8 cellular contexts compared by ENCODE assay signal in genomic region chr6:47083586-47084047, GRCh38. TPM values are rescaled to one million over a fixed set of nuclear protein-coding genes. Genes with fewer than 3 reads are reported as not detected.
DNase-seq lines count a peak whose midpoint lies in the region; ATAC-seq and TF ChIP-seq lines count a peak whose summit lies in the region.

No MANE protein-coding gene starts in this region.

- peak overlapping the region in 3 of 5 donors; percentile 61 to 67 (median 63) for H3K27ac ChIP-seq in stomach

- DNase-seq in HCEC 1CT (peak; percentile 67), SK-N-DZ (ENCODE audit: low spot score) (peak; percentile 86), left cardiac atrium (peak; percentile 88), stomach (peak; percentile 88), HuH-7 (ENCODE audit: low spot score) (no peak), cerebellum (ENCODE audit: low spot score) (no peak)
- no peak for DNase-seq in stimulated activated CD4-positive, alpha-beta T cell treated with anti-CD3 and anti-CD28 coated beads, Interleukin-1b, Interleukin-23, amount 100 ng/mL, for 48 hours
- no peak for DNase-seq in activated CD4-positive, alpha-beta T cell treated with anti-CD3 and anti-CD28 coated beads, Interleukin-2, amount 50 U/mL, for 4 hours

- intact Hi-C loops in left cardiac atrium (cut with DNase I), result no loop called here
- intact Hi-C loops in stomach (cut with DNase I; ENCODE audit: low total_unique reads), result no loop called here

- H3K9me3 ChIP-seq in stomach, result no peaks in the 10 kb centered on the region

- ATAC-seq in left cardiac atrium, result peak; percentile 97 to 98

- TF ChIP-seq EP300 in stomach (IDR thresholded peaks at IDR 0.05), result peak; percentile 76

- H3K4me1 ChIP-seq in stomach, result peaks cover 7 to 42% (median 23%) of the 10 kb centered on the region in 4 donors

- no peaks in the 10 kb centered on the region for H3K27me3 ChIP-seq in stomach

- no peak overlapping the region for H3K4me3 ChIP-seq in stomach

- TF ChIP-seq POLR2A in stomach (IDR thresholded peaks at IDR 0.05), result no peak

- peak in 1 of 7 experiments; percentile 7 for TF ChIP-seq CTCF in stomach (IDR thresholded peaks at IDR 0.05)

- H3K36me3 ChIP-seq in stomach, result no peaks in the 10 kb centered on the region

- 0 to 7% (median 3%) methylated on average over 2 to 3 of the region's 3 CpGs for WGBS in stomach, 5 donors

RNA-seq across cellular contexts. Expression of gene ADGRF1, which starts 41.5 kb away (rescaled TPM):
- not detected in 2 replicates for polyA plus RNA-seq in SK-N-DZ (2014; cell fraction: cytosol; rRNA removed)
- polyA plus RNA-seq in SK-N-DZ (2014; cell fraction: nucleus; rRNA removed), result not detected in 2 replicates
- total RNA-seq in left cardiac atrium, result not detected
- total RNA-seq in stomach, result 1 to 10 TPM in 3 of 5 donors, under 1 TPM in 1, not detected in 1; under 0.01 to 2.3 (median 1.8) TPM
- polyA plus RNA-seq in stomach, result 10 to 100 TPM in 1 of 3 donors, 1 to 10 TPM in 2; 1.5 to 13.0 (median 2.0) TPM
- total RNA-seq in cerebellum, result under 0.01 TPM

Comparison
In these comparisons a context has a peak if more than half of its experiments do, and no peak if none do; other contexts are left out.
1. DNase-seq: peak in HCEC 1CT (single experiment), SK-N-DZ (single experiment), left cardiac atrium (single experiment) and stomach (single experiment); none in stimulated activated CD4-positive, alpha-beta T cell treated with anti-CD3 and anti-CD28 coated beads, Interleukin-1b, Interleukin-23, amount 100 ng/mL, for 48 hours (single experiment), HuH-7 (single experiment), cerebellum (single experiment) and activated CD4-positive, alpha-beta T cell treated with anti-CD3 and anti-CD28 coated beads, Interleukin-2, amount 50 U/mL, for 4 hours (0 of 2).